3 cellular contexts compared by ENCODE assay signal in the genomic region with DNA sequence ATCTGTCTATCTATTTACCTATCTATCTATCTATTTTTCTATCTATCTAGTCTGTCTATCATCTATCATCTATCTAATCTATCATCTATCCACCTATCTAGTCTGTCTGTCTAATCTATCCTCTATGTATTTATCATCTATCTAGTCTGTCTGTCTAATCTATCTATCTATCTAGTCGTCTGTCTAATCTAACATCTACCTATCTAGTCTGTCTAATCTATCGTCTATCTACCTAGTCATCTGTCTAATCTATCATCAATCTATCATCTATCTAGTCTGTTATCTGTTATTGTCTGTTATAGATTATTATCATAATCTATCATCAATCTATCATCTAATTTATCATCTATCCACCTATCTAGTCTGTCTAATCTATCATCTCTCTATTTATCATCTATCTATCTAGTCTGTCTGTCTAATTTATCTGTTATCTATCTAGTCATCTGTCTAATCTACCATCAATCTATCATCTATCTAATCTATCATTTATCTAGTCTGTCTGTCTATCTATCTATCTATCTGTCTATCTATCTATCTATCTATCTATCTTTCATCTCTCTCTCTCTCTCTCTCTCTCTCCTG.
A peak's percentile ranks its signal among the peaks of the same experiment; 100 is the strongest.
TF ChIP-seq lines count a peak whose summit lies in the region.

No MANE protein-coding gene starts in this region.

TF ChIP-seq in HEK293, 187 proteins besides CTCF, POLR2A, EP300 and RAD21:
- TF ChIP-seq ZBTB17 (tag by site-specific recombination; IDR thresholded peaks at IDR 0.05), result peak; percentile 98
- TF ChIP-seq ZNF335 (tag by site-specific recombination; conservative IDR thresholded peaks at IDR 0.05), result no peak
- 0 out of 2 replicates have a peak, but pooled peaks have one; percentile 15 for TF ChIP-seq ZNF366 (tag by site-specific recombination; conservative IDR thresholded peaks at IDR 0.05)
- TF ChIP-seq ZNF426 (tag by site-specific recombination; IDR thresholded peaks at IDR 0.05), result no peak

TF ChIP-seq in K562, 482 proteins besides CTCF, POLR2A, EP300 and RAD21 (continued from another document):
- TF ChIP-seq SPI1 (IDR thresholded peaks at IDR 0.05; ENCODE audit: borderline replicate concordance, low read depth, low read length), result no peak
- no peak for TF ChIP-seq ZNF165 (CRISPR knock-in tag; IDR thresholded peaks at IDR 0.05; ENCODE audit: borderline replicate concordance)
- peak; percentile 57 for TF ChIP-seq DACH1 (IDR thresholded peaks at IDR 0.05; ENCODE audit: partially characterized antibody)
- TF ChIP-seq ZBTB2 (IDR thresholded peaks at IDR 0.05), result peak; percentile 65; the same call in 1 of the 2 replicates
- TF ChIP-seq, protein P1, sequence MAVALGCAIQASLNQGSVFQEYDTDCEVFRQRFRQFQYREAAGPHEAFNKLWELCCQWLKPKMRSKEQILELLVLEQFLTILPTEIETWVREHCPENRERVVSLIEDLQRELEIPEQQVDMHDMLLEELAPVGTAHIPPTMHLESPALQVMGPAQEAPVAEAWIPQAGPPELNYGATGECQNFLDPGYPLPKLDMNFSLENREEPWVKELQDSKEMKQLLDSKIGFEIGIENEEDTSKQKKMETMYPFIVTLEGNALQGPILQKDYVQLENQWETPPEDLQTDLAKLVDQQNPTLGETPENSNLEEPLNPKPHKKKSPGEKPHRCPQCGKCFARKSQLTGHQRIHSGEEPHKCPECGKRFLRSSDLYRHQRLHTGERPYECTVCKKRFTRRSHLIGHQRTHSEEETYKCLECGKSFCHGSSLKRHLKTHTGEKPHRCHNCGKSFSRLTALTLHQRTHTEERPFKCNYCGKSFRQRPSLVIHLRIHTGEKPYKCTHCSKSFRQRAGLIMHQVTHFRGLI (CRISPR knock-in tag; IDR thresholded peaks at IDR 0.05), result no peak

TF ChIP-seq in endothelial cell of umbilical vein, 7 proteins besides CTCF, POLR2A, EP300 and RAD21 (continued from another document):
- TF ChIP-seq JUN (IDR thresholded peaks at IDR 0.05; ENCODE audit: borderline replicate concordance, insufficient read depth, insufficient read length, low read depth), result no peak
- peak; percentile 7 for TF ChIP-seq GATA2 (IDR thresholded peaks at IDR 0.05; ENCODE audit: insufficient read depth, insufficient read length, low read depth, low read length)
